In genomic region chr10:63628526-63629362, GRCh38 we compare ENCODE assay signal across 8 cellular contexts.
A peak's percentile ranks its signal among the peaks of the same experiment; 100 is the strongest.
DNase-seq lines count a peak whose midpoint lies in the region; ATAC-seq, FAIRE-seq and TF ChIP-seq lines count a peak whose summit lies in the region.

No MANE protein-coding gene starts in this region.

- POLR2A ChIA-PET in PC-3 (lab: Charles Lee; ENCODE audit: unreplicated experiment): interaction anchor here (0.5 to 1.3 kb wide), 11 partner anchors 23 to 462 kb away, joined by 3 to 11 read pairs (median 5); no protein-coding TSS in a partner anchor

- no peaks in the 10 kb centered on the region for H3K79me2 ChIP-seq in PC-3 (ENCODE audit: low read length)
- H3K79me2 ChIP-seq in keratinocyte (ENCODE audit: control insufficient read depth, insufficient read depth, low read length): no peaks in the 10 kb centered on the region

- H3K9ac ChIP-seq in PC-3 (ENCODE audit: low read length) (peak overlapping the region; percentile 39), keratinocyte (ENCODE audit: control insufficient read depth, extremely low read depth, insufficient read depth, low read length) (peak overlapping the region; percentile 94)

- dilution Hi-C loops in keratinocyte (cut with MboI; ENCODE audit: extremely low pct_ligation_motif_present, low sequenced_read_pairs): no loop called here

- peaks cover 44% of the 10 kb centered on the region for H3K4me1 ChIP-seq in PC-3 (ENCODE audit: insufficient read depth, low read length)
- peaks cover 32% of the 10 kb centered on the region for H3K4me1 ChIP-seq in keratinocyte (ENCODE audit: control insufficient read depth, extremely low read depth, insufficient read depth, low read length)

- FAIRE-seq in keratinocyte (lab: Jason Lieb, UNC): peak; percentile 26

- H3K9me3 ChIP-seq in PC-3 (ENCODE audit: low read length) (no peaks in the 10 kb centered on the region), keratinocyte (ENCODE audit: control insufficient read depth, low read depth, low read length) (no peaks in the 10 kb centered on the region)

- H3K27ac Mint-ChIP-seq in central memory CD8-positive, alpha-beta T cell (ENCODE audit: low read depth): peak overlapping the region; percentile 74

- intact Hi-C loops in PC-3 (cut with micrococcal nuclease): loop anchor here (1.0 to 5.0 kb wide), 11 partner anchors 17 to 461 kb away; no protein-coding TSS in a partner anchor

- peak overlapping the region; percentile 69 for H2AFZ ChIP-seq in PC-3 (ENCODE audit: low read length)
- peak overlapping the region; percentile 69 for H2AFZ ChIP-seq in keratinocyte (ENCODE audit: control insufficient read depth, low read length)

- H3K9me3 Mint-ChIP-seq in central memory CD8-positive, alpha-beta T cell: no peaks in the 10 kb centered on the region

- CTCF ChIA-PET in PC-3 (lab: Charles Lee): interaction anchor here (0.5 to 4.1 kb wide), 10 partner anchors 75 to 462 kb away, joined by 3 to 26 read pairs (median 5); no protein-coding TSS in a partner anchor

- peak overlapping the region; percentile 92 for H3K4me3 Mint-ChIP-seq in central memory CD8-positive, alpha-beta T cell

- peaks cover 3% of the 10 kb centered on the region for H3F3A ChIP-seq in PC-3 (ENCODE audit: low read length, unreplicated experiment)

- no peaks in the 10 kb centered on the region for H3K27me3 ChIP-seq in PC-3 (ENCODE audit: low read length)
- H3K27me3 ChIP-seq in keratinocyte (ENCODE audit: control insufficient read depth, extremely low read depth, insufficient read depth, low read length): no peaks in the 10 kb centered on the region

- in situ Hi-C loops in KBM-7 (cut with MboI; ENCODE audit: low pct_unique_long_range_greater_than_20kb, low sequenced_read_pairs): no loop called here

- peak overlapping the region; percentile 73 for H3K4me3 ChIP-seq in GM08714 (ENCODE audit: low read length)
- peak overlapping the region; percentile 73 for H3K4me3 ChIP-seq in PC-3 (ENCODE audit: low read length)
- peak overlapping the region in 2 of 3 experiments; percentile 54 to 83 for H3K4me3 ChIP-seq in keratinocyte (ENCODE audit: control insufficient read depth in 2 of 3, extremely low read depth in 1 of 3, insufficient read depth in 2 of 3, low read depth in 1 of 3, low read length in 3 of 3)
- peak overlapping the region; percentile 34 to 67 (median 58) for H3K4me3 ChIP-seq in skin epidermis

- H3K9me1 ChIP-seq in keratinocyte (ENCODE audit: control insufficient read depth, extremely low read depth, insufficient read depth, low read length): no peaks in the 10 kb centered on the region

- H3K36me3 Mint-ChIP-seq in central memory CD8-positive, alpha-beta T cell (ENCODE audit: insufficient read depth): peaks cover 7% of the 10 kb centered on the region

- no peaks in the 10 kb centered on the region for H3K9me2 ChIP-seq in PC-3 (replicated peaks; ENCODE audit: low read length)

- ATAC-seq in GM21737 (IDR thresholded peaks at IDR 0.05; ENCODE audit: unreplicated experiment): peak; percentile 21
- peak; percentile 0 for ATAC-seq in PC-3
- ATAC-seq in central memory CD8-positive, alpha-beta T cell (replicated peaks; ENCODE audit: extremely low read depth, poor library complexity, severe bottlenecking): peak; percentile 15

- H3K36me3 ChIP-seq in PC-3 (ENCODE audit: low read depth, low read length): no peaks in the 10 kb centered on the region
- H3K36me3 ChIP-seq in keratinocyte (ENCODE audit: control insufficient read depth in 2 of 2, extremely low read depth in 1 of 2, insufficient read depth in 2 of 2, low read length in 2 of 2): no peaks in the 10 kb centered on the region

- H3K27me3 Mint-ChIP-seq in central memory CD8-positive, alpha-beta T cell: no peaks in the 10 kb centered on the region

- H3K27ac ChIP-seq in PC-3 (ENCODE audit: low read length): peak overlapping the region; percentile 95
- H3K27ac ChIP-seq in keratinocyte (ENCODE audit: control insufficient read depth, insufficient read depth, low read length): peak overlapping the region; percentile 97
- peak overlapping the region in 20 of 21 experiments; percentile 76 to 98 (median 90) for H3K27ac ChIP-seq in skin epidermis

- H3K4me2 ChIP-seq in PC-3 (ENCODE audit: low read length) (peak overlapping the region; percentile 92), keratinocyte (ENCODE audit: control insufficient read depth, extremely low read depth, insufficient read depth, low read depth, low read length) (peak overlapping the region; percentile 95)

- BruUV-seq in PC-3 (replicated peaks; lab: Mats Ljungman, UMichigan): no TSS peak

- DNase-seq in KBM-7 (peak; percentile 94), PC-3 (no peak), keratinocyte (ENCODE audit: low read depth, low spot score) (no peak), AG08395 (ENCODE audit: low spot score) (no peak)
- no peak for DNase-seq in central memory CD8-positive, alpha-beta T cell (ENCODE audit: low spot score in 2 of 2)

- H3K4me1 Mint-ChIP-seq in central memory CD8-positive, alpha-beta T cell: peaks cover 17% of the 10 kb centered on the region

- TF ChIP-seq CTCF in PC-3 (conservative IDR thresholded peaks at IDR 0.05; ENCODE audit: low read depth, low read length) (no peak), keratinocyte (optimal IDR thresholded peaks at IDR 0.05 in 1 of 3, IDR thresholded peaks at IDR 0.05 in 1 of 3, conservative IDR thresholded peaks at IDR 0.05 in 1 of 3; ENCODE audit: extremely low read depth in 1 of 3, insufficient read depth in 2 of 3, low read length in 3 of 3) (no peak)

- H4K20me1 ChIP-seq in PC-3 (ENCODE audit: low read length) (no peaks in the 10 kb centered on the region), keratinocyte (ENCODE audit: control insufficient read depth, extremely low read depth, insufficient read depth, low read length) (no peaks in the 10 kb centered on the region)
